ENCODE assay signal across 8 cellular contexts in genomic region chr11:73307323-73308002, GRCh38. TPM values are rescaled to one million over a fixed set of nuclear protein-coding genes. Genes with fewer than 3 reads are reported as not detected.
DNase-seq lines count a peak whose midpoint lies in the region; ATAC-seq and TF ChIP-seq lines count a peak whose summit lies in the region.

No MANE protein-coding gene starts in this region.

- no peaks in the 10 kb centered on the region for H3K9me3 Mint-ChIP-seq in T-helper 1 cell treated with Interleukin-12 subunit alpha and Interleukin-12 subunit beta and Interleukin-4 antibody, amounts not matched to agents 30 μg/mL and 1 μg/mL, for 36 hours

- no peaks in the 10 kb centered on the region for H3K9me3 ChIP-seq in right cardiac atrium (ENCODE audit: control insufficient read depth, low read length)
- H3K9me3 ChIP-seq in vagina, result no peaks in the 10 kb centered on the region

- DNase-seq in GM12864 (ENCODE audit: low read depth) (peak; percentile 72), NCI-H146 (lab: John Stamatoyannopoulos, UW) (peak; percentile 98), anterior cingulate cortex (lab: John Stamatoyannopoulos, UW) (peak; percentile 47 to 99 (median 85)), right cardiac atrium (peak; percentile 98 to 100 (median 99)), putamen (ENCODE audit: low spot score) (peak; percentile 85), vagina (ENCODE audit: extremely low spot score in 2 of 2) (peak in 1 of 2 donors; percentile 99)

- no peaks in the 10 kb centered on the region for H3K36me3 Mint-ChIP-seq in T-helper 1 cell treated with Interleukin-12 subunit alpha and Interleukin-12 subunit beta and Interleukin-4 antibody, amounts not matched to agents 30 μg/mL and 1 μg/mL, for 36 hours (ENCODE audit: low read depth)

- peak overlapping the region; percentile 90 for H3K4me3 Mint-ChIP-seq in T-helper 1 cell treated with Interleukin-12 subunit alpha and Interleukin-12 subunit beta and Interleukin-4 antibody, amounts not matched to agents 30 μg/mL and 1 μg/mL, for 36 hours

- peaks cover 5% of the 10 kb centered on the region for H3K4me1 ChIP-seq in right cardiac atrium (ENCODE audit: control insufficient read depth, insufficient read depth, low read length)
- peaks cover 45% of the 10 kb centered on the region for H3K4me1 ChIP-seq in vagina

- H3K27ac ChIP-seq in right cardiac atrium (ENCODE audit: low read length) (peak overlapping the region; percentile 92), vagina (peak overlapping the region; percentile 98)

- TF ChIP-seq CTCF in GM12864 (IDR thresholded peaks at IDR 0.05; ENCODE audit: low read depth, low read length, missing control alignments) (peak; percentile 82), vagina (IDR thresholded peaks at IDR 0.05) (peak; percentile 62 to 87 (median 83))

- H3K4me3 ChIP-seq in GM12864 (ENCODE audit: low read depth, low read length) (peak overlapping the region; percentile 77), right cardiac atrium (ENCODE audit: low read length) (peak overlapping the region; percentile 76), vagina (peak overlapping the region; percentile 84 to 85)

- H3K27me3 ChIP-seq in right cardiac atrium (ENCODE audit: control insufficient read depth, insufficient read depth), result no peaks in the 10 kb centered on the region
- no peaks in the 10 kb centered on the region for H3K27me3 ChIP-seq in vagina

- H3K36me3 ChIP-seq in vagina, result no peaks in the 10 kb centered on the region

- ATAC-seq in HG02840 (IDR thresholded peaks at IDR 0.05; ENCODE audit: low FRiP score, unreplicated experiment) (peak; percentile 42), right cardiac atrium (peak; percentile 66 to 69)

- intact Hi-C loops in right cardiac atrium (cut with DNase I) (loop anchor here in 3 of 4 donors (1.0 to 2.0 kb wide), 3 partner anchors 27 to 29 kb away; no protein-coding TSS in a partner anchor), vagina (cut with DNase I) (loop anchor here (2.0 kb wide), 1 partner anchor 27 kb away; no protein-coding TSS in a partner anchor)

- H3K27ac Mint-ChIP-seq in T-helper 1 cell treated with Interleukin-12 subunit alpha and Interleukin-12 subunit beta and Interleukin-4 antibody, amounts not matched to agents 30 μg/mL and 1 μg/mL, for 36 hours, result peak overlapping the region; percentile 62

- peaks cover 48% of the 10 kb centered on the region for H3K27me3 Mint-ChIP-seq in T-helper 1 cell treated with Interleukin-12 subunit alpha and Interleukin-12 subunit beta and Interleukin-4 antibody, amounts not matched to agents 30 μg/mL and 1 μg/mL, for 36 hours (ENCODE audit: low read depth)

- peaks cover 7% of the 10 kb centered on the region for H3K4me1 Mint-ChIP-seq in T-helper 1 cell treated with Interleukin-12 subunit alpha and Interleukin-12 subunit beta and Interleukin-4 antibody, amounts not matched to agents 30 μg/mL and 1 μg/mL, for 36 hours (ENCODE audit: low read depth)

- under 1% methylated on average over 56 of the region's 56 CpGs for WGBS in right cardiac atrium

- peak in 1 of 2 donors; percentile 61 for TF ChIP-seq POLR2A in vagina (IDR thresholded peaks at IDR 0.05)

RNA-seq across cellular contexts. Expression of gene ARHGEF17, which starts 0.6 kb away (rescaled TPM):
- 10 to 100 TPM; 47.6 to 53.8 (median 49.3) TPM for total RNA-seq in right cardiac atrium
- 34.0 TPM for polyA plus RNA-seq in right cardiac atrium
- 32.9 TPM for total RNA-seq in vagina

RNA-seq across cellular contexts. Expression of gene P2RY6, which starts 35.3 kb away (rescaled TPM):
- total RNA-seq in right cardiac atrium, result 1 to 10 TPM in 3 of 4 donors, under 1 TPM in 1; 0.96 to 2.7 (median 2.0) TPM
- 0.70 TPM for polyA plus RNA-seq in right cardiac atrium
- 2.0 TPM for total RNA-seq in vagina
